8 cellular contexts compared by ENCODE assay signal in genomic region chr19:5913739-5914357, GRCh38. TPM values are rescaled to one million over a fixed set of nuclear protein-coding genes. Genes with fewer than 3 reads are reported as not detected.
DNase-seq lines count a peak whose midpoint lies in the region; ATAC-seq and TF ChIP-seq lines count a peak whose summit lies in the region.

Gene CAPS, plus strand, starts transcription at chr19:5914254. Its CDS starts 153 bp downstream, at chr19:5914407.

- no peak for ATAC-seq in activated CD8-positive, alpha-beta memory T cell treated with anti-CD3 and anti-CD28 coated beads, Interleukin-2, amount 10 ng/mL, durations not matched to agents 7 days and 5 days

- H3K4me1 Mint-ChIP-seq in activated CD8-positive, alpha-beta memory T cell treated with anti-CD3 and anti-CD28 coated beads, Interleukin-2, amount 10 ng/mL, durations not matched to agents 7 days and 5 days, result no peaks in the 10 kb centered on the region

- intact Hi-C loops in esophagus squamous epithelium (cut with DNase I), result no loop called here

- peaks cover 15 to 67% (median 21%) of the 10 kb centered on the region in 3 donors for H3K36me3 ChIP-seq in esophagus squamous epithelium
- H3K36me3 ChIP-seq in mucosa of rectum (ENCODE audit: control insufficient read depth in 2 of 2, insufficient read depth in 2 of 2, low read length in 2 of 2), result peaks cover 19 to 21% of the 10 kb centered on the region in 2 donors

- no peak within 1 kb of the TSS for H3K27ac Mint-ChIP-seq in activated CD8-positive, alpha-beta memory T cell treated with anti-CD3 and anti-CD28 coated beads, Interleukin-2, amount 10 ng/mL, durations not matched to agents 7 days and 5 days

- H3K4me3 Mint-ChIP-seq in activated CD8-positive, alpha-beta memory T cell treated with anti-CD3 and anti-CD28 coated beads, Interleukin-2, amount 10 ng/mL, durations not matched to agents 7 days and 5 days, result no peak within 1 kb of the TSS

- peak within 1 kb of the TSS in 1 of 2 donors; percentile 58 for H3K9ac ChIP-seq in mucosa of rectum (ENCODE audit: low read depth in 1 of 2, low read length in 2 of 2)

- no peaks in the 10 kb centered on the region for H3K9me3 Mint-ChIP-seq in activated CD8-positive, alpha-beta memory T cell treated with anti-CD3 and anti-CD28 coated beads, Interleukin-2, amount 10 ng/mL, durations not matched to agents 7 days and 5 days (ENCODE audit: low read depth)

- no peaks in the 10 kb centered on the region for H3K27me3 Mint-ChIP-seq in activated CD8-positive, alpha-beta memory T cell treated with anti-CD3 and anti-CD28 coated beads, Interleukin-2, amount 10 ng/mL, durations not matched to agents 7 days and 5 days

- H3K4me3 ChIP-seq in esophagus squamous epithelium (no peak within 1 kb of the TSS), mucosa of rectum (ENCODE audit: low read length in 2 of 2) (peak within 1 kb of the TSS; percentile 20)

- H3K27me3 ChIP-seq in esophagus squamous epithelium, result no peaks in the 10 kb centered on the region
- no peaks in the 10 kb centered on the region for H3K27me3 ChIP-seq in mucosa of rectum (ENCODE audit: control insufficient read depth in 2 of 2, insufficient read depth in 2 of 2, low read length in 2 of 2)

- DNase-seq in AG08395 (ENCODE audit: low spot score) (peak; percentile 89), NCI-H2196 (lab: John Stamatoyannopoulos, UW; ENCODE audit: unreplicated experiment) (peak; percentile 60), esophagus squamous epithelium (lab: John Stamatoyannopoulos, UW) (no peak)
- DNase-seq in activated CD8-positive, alpha-beta memory T cell treated with anti-CD3 and anti-CD28 coated beads, Interleukin-2, amount 10 ng/mL, durations not matched to agents 7 days and 5 days, result no peak
- DNase-seq in activated CD4-positive, CD25-positive, alpha-beta regulatory T cell treated with anti-CD3 and anti-CD28 coated beads, Interleukin-2, amount 50 U/mL, for 72 hours, result no peak
- no peak for DNase-seq in stimulated activated CD4-positive, alpha-beta T cell treated with anti-CD3 and anti-CD28 coated beads, Interleukin-2, amount 100 ng/mL, for 24 hours
- DNase-seq in activated CD4-positive, CD25-positive, alpha-beta regulatory T cell (lab: John Stamatoyannopoulos, UW), result no peak

- peaks cover 3% of the 10 kb centered on the region for H3K36me3 Mint-ChIP-seq in activated CD8-positive, alpha-beta memory T cell treated with anti-CD3 and anti-CD28 coated beads, Interleukin-2, amount 10 ng/mL, durations not matched to agents 7 days and 5 days

- H3K9me3 ChIP-seq in esophagus squamous epithelium, result no peaks in the 10 kb centered on the region
- no peaks in the 10 kb centered on the region for H3K9me3 ChIP-seq in mucosa of rectum (ENCODE audit: control insufficient read depth in 2 of 2, low read length in 2 of 2)

- WGBS in esophagus squamous epithelium, 2 donors, result 100% methylated on average over 1 to 2 of the region's 10 CpGs

- peaks cover 6 to 39% (median 14%) of the 10 kb centered on the region in 3 donors for H3K4me1 ChIP-seq in esophagus squamous epithelium
- peaks cover 18% of the 10 kb centered on the region in 2 donors for H3K4me1 ChIP-seq in mucosa of rectum (ENCODE audit: control insufficient read depth in 2 of 2, insufficient read depth in 2 of 2, low read length in 2 of 2)

- CTCF ChIA-PET in activated CD8-positive, alpha-beta memory T cell treated with anti-CD3 and anti-CD28 coated beads, Interleukin-2, amount 10 ng/mL, durations not matched to agents 7 days and 5 days (lab: Charles Lee), result no interaction called here

- no peak for TF ChIP-seq CTCF in esophagus squamous epithelium (IDR thresholded peaks at IDR 0.05)

- H3K27ac ChIP-seq in esophagus squamous epithelium (peak within 1 kb of the TSS; percentile 11 to 73 (median 30)), mucosa of rectum (ENCODE audit: low read depth in 2 of 2, low read length in 2 of 2) (peak within 1 kb of the TSS; percentile 48 to 57)

- no peak for TF ChIP-seq POLR2A in esophagus squamous epithelium (IDR thresholded peaks at IDR 0.05)

RNA-seq across cellular contexts. Expression of gene CAPS, which starts in this region (rescaled TPM):
- total RNA-seq in esophagus squamous epithelium, result 10 to 100 TPM in 2 of 4 donors, 1 to 10 TPM in 2; 3.3 to 13.7 (median 7.3) TPM
- 10 to 100 TPM in 1 of 2 experiments, 1 to 10 TPM in 1; 7.3 to 11.7 TPM for total RNA-seq in activated CD8-positive, alpha-beta memory T cell treated with anti-CD3 and anti-CD28 coated beads, Interleukin-2, amount 10 ng/mL, durations not matched to agents 7 days and 5 days

Comparison
In these comparisons a context has a peak if more than half of its experiments do, and no peak if none do; other contexts are left out.
1. DNase-seq: peak in AG08395 (single experiment) and NCI-H2196 (single experiment); none in esophagus squamous epithelium (single experiment), activated CD8-positive, alpha-beta memory T cell treated with anti-CD3 and anti-CD28 coated beads, Interleukin-2, amount 10 ng/mL, durations not matched to agents 7 days and 5 days (single experiment), activated CD4-positive, CD25-positive, alpha-beta regulatory T cell treated with anti-CD3 and anti-CD28 coated beads, Interleukin-2, amount 50 U/mL, for 72 hours (single experiment), stimulated activated CD4-positive, alpha-beta T cell treated with anti-CD3 and anti-CD28 coated beads, Interleukin-2, amount 100 ng/mL, for 24 hours (0 of 2) and activated CD4-positive, CD25-positive, alpha-beta regulatory T cell (0 of 4).
2. H3K4me3 ChIP-seq: peak in mucosa of rectum (2 of 2); none in esophagus squamous epithelium (0 of 4).